In genomic region chr17:48261297-48261880, GRCh38 we compare ENCODE assay signal across 9 cellular contexts.
DNase-seq lines count a peak whose midpoint lies in the region; ATAC-seq, FAIRE-seq and TF ChIP-seq lines count a peak whose summit lies in the region.
"Had no signal": no experiment of that assay in that cellular context is flagged by ENCODE, and none has a peak within 500 bp of the region (broad histone marks: within the 10 kb centered on the region; RNA-seq: fewer than 3 reads in every experiment).

No MANE protein-coding gene starts in this region.

- H3K27me3 Mint-ChIP-seq in endodermal cell (ENCODE audit: insufficient read depth): peaks cover 1% of the 10 kb centered on the region

- POLR2A ChIA-PET in A549 (lab: Yijun Ruan, JAX) (no interaction called here), GM10248 (lab: Yijun Ruan, JAX) (no interaction called here)

- H3K27ac Mint-ChIP-seq in endodermal cell: no peak overlapping the region
- H3K27ac Mint-ChIP-seq: brain had no signal

- 26% methylated on average over 5 of the region's 5 CpGs for WGBS in A549 (ENCODE audit: missing lambda C conversion rate)
- 28 to 37% methylated on average over 3 to 4 of the region's 5 CpGs for WGBS in endodermal cell (ENCODE audit: insufficient coverage in 1 of 2, insufficient read length in 1 of 2), 2 experiments
- WGBS in transverse colon (ENCODE audit: low coverage in 1 of 2), 2 donors: 48 to 86% methylated on average over 1 to 5 of the region's 5 CpGs

- CTCF ChIA-PET in A549 (lab: Yijun Ruan, JAX): interaction anchor here (0.6 to 10.6 kb wide), 27 partner anchors 12 to 363 kb away, joined by 3 to 217 read pairs (median 3); partner anchors contain the start of genes HOXB5 and HOXB6
- CTCF ChIA-PET in GM10248 (lab: Yijun Ruan, JAX): interaction anchor here (0.9 to 5.9 kb wide), 8 partner anchors 12 to 356 kb away, joined by 4 to 30 read pairs (median 11); partner anchors contain the start of gene HOXB5

- H3K4me3 ChIP-seq in A549 (no peak overlapping the region), endodermal cell (ENCODE audit: low read length) (no peak overlapping the region), transverse colon (no peak overlapping the region)

- TF ChIP-seq CTCF in A549 (IDR thresholded peaks at IDR 0.05) (peak; percentile 70), GM10248 (IDR thresholded peaks at IDR 0.05; ENCODE audit: control extremely low read depth, extremely low read depth, low read depth, missing control alignments) (peak; percentile 36), endodermal cell (conservative IDR thresholded peaks at IDR 0.05) (peak; percentile 83), transverse colon (IDR thresholded peaks at IDR 0.05) (peak; percentile 25 to 56 (median 41))

- TF ChIP-seq POLR2A in A549 (IDR thresholded peaks at IDR 0.05; ENCODE audit: low read length) (no peak), transverse colon (IDR thresholded peaks at IDR 0.05) (no peak)

- in situ Hi-C loops in transverse colon (cut with MboI; ENCODE audit: low pct_ligation_motif_present in 1 of 4, low pct_unique_long_range_greater_than_20kb in 1 of 4, low sequenced_read_pairs in 3 of 4): no loop called here

- peaks cover 16% of the 10 kb centered on the region for H3K4me1 Mint-ChIP-seq in endodermal cell

- no peak for TF ChIP-seq EP300 in A549 (IDR thresholded peaks at IDR 0.05)
- no peak for TF ChIP-seq EP300 in transverse colon (IDR thresholded peaks at IDR 0.05; ENCODE audit: low read depth)

- peak; percentile 24 to 37; a peak in 2 of 5 replicates for TF ChIP-seq RAD21 in A549 (conservative IDR thresholded peaks at IDR 0.05 in 1 of 2, IDR thresholded peaks at IDR 0.05 in 1 of 2)

- H3K4me2 ChIP-seq in A549: peak overlapping the region; percentile 11

- H3K9me3 Mint-ChIP-seq in endodermal cell: no peaks in the 10 kb centered on the region

- no peak overlapping the region for H3K4me3 Mint-ChIP-seq in endodermal cell
- H3K4me3 Mint-ChIP-seq: brain had no signal

- intact Hi-C loops in transverse colon (cut with DNase I; ENCODE audit: low total_unique reads): no loop called here

- DNase-seq in A549 (ENCODE audit: low read depth in 1 of 2, low spot score in 1 of 2) (peak; percentile 74 to 92), GM10248 (ENCODE audit: extremely low spot score) (no peak), NCI-H2227 treated with DMSO at 0.1 percent for 48 hours (lab: John Stamatoyannopoulos, UW) (peak; percentile 49), endodermal cell (peak; percentile 94), transverse colon (peak; percentile 30)
- no peak for DNase-seq in activated CD8-positive, alpha-beta memory T cell treated with anti-CD3 and anti-CD28 coated beads, Interleukin-2, amount 50 U/mL, for 48 hours
- no peak for DNase-seq in stimulated activated CD4-positive, alpha-beta T cell treated with anti-CD3 and anti-CD28 coated beads, Interleukin-12 subunit alpha, Interleukin-12 subunit beta, amount 100 ng/mL, for 4 hours

- H3K27ac ChIP-seq in A549 (peak overlapping the region; percentile 18 to 25; a peak in 3 of 6 replicates), endodermal cell (ENCODE audit: low read depth, low read length) (peak overlapping the region; percentile 5), transverse colon (peak overlapping the region in 2 of 4 donors; percentile 30 to 32)

- H3K36me3 ChIP-seq in endodermal cell (ENCODE audit: control insufficient read depth, insufficient read depth, low read length): no peaks in the 10 kb centered on the region
- no peaks in the 10 kb centered on the region for H3K36me3 ChIP-seq in transverse colon

- no peaks in the 10 kb centered on the region for H3K36me3 Mint-ChIP-seq in endodermal cell (ENCODE audit: low read depth)
- H3K36me3 Mint-ChIP-seq: brain had no signal

- H3K9me3 ChIP-seq in A549: no peaks in the 10 kb centered on the region
- no peaks in the 10 kb centered on the region for H3K9me3 ChIP-seq in endodermal cell (ENCODE audit: control insufficient read depth, low read length)
- H3K9me3 ChIP-seq in transverse colon: no peaks in the 10 kb centered on the region

- peak; percentile 91 for FAIRE-seq in A549 (lab: Jason Lieb, UNC)

- H3K27me3 ChIP-seq in endodermal cell (ENCODE audit: control insufficient read depth, insufficient read depth, low read length, poor library complexity, severe bottlenecking) (no peaks in the 10 kb centered on the region), transverse colon (no peaks in the 10 kb centered on the region)

- H3K9ac ChIP-seq in endodermal cell (ENCODE audit: extremely low read depth, low read length, poor library complexity, severe bottlenecking): no peak overlapping the region

- H3K4me1 ChIP-seq in A549 (peaks cover 70% of the 10 kb centered on the region), endodermal cell (ENCODE audit: control insufficient read depth, insufficient read depth, low read length) (peaks cover 8% of the 10 kb centered on the region), transverse colon (peaks cover 0 to 46% (median 14%) of the 10 kb centered on the region in 4 donors)

- peak; percentile 72 to 87 for ATAC-seq in A549
- no peak for ATAC-seq in GM21447 (IDR thresholded peaks at IDR 0.05; ENCODE audit: unreplicated experiment)

TF ChIP-seq in A549, 52 proteins besides CTCF, POLR2A, EP300 and RAD21:
- TF ChIP-seq SMC3 (IDR thresholded peaks at IDR 0.05) (peak; percentile 42; the same call in 2 of the 3 replicates), RCOR1 (IDR thresholded peaks at IDR 0.05; ENCODE audit: low read depth, low read length) (peak; percentile 17; the same call in 1 of the 2 replicates), ESRRA (IDR thresholded peaks at IDR 0.05; ENCODE audit: borderline replicate concordance, low read length) (no peak)

Comparison
In these comparisons a context has a peak if more than half of its experiments do, and no peak if none do; other contexts are left out.
1. DNase-seq: peak in A549 (2 of 2), NCI-H2227 treated with DMSO at 0.1 percent for 48 hours (single experiment), endodermal cell (single experiment) and transverse colon (single experiment); none in GM10248 (single experiment), activated CD8-positive, alpha-beta memory T cell treated with anti-CD3 and anti-CD28 coated beads, Interleukin-2, amount 50 U/mL, for 48 hours (single experiment) and stimulated activated CD4-positive, alpha-beta T cell treated with anti-CD3 and anti-CD28 coated beads, Interleukin-12 subunit alpha, Interleukin-12 subunit beta, amount 100 ng/mL, for 4 hours (single experiment).
2. Peak in every context shown above with its lines, with median percentiles within 50 percentile points of each other: CTCF ChIP-seq.